12 cellular contexts compared by ENCODE assay signal in the genomic region with DNA sequence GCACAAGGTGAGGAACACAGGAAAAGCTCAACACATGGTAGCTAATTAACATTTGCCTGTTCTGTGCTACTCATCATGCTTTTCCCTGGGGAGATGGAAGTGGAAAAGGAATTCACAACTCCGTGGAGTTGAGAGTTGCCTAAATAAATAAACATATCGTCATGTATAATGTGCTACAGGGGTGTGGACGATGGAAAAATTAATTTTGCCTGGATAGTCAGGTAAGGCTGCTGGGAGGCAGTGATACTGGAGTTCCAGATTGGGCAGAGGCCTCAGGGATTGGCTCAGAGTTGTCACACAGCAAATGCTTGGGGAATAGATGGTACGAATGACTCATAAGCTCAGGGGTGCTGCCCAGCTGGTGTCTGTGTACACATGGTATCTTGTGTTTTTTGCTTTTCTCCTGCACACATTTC. TPM values are rescaled to one million over a fixed set of nuclear protein-coding genes. Genes with fewer than 3 reads are reported as not detected.
A peak's percentile ranks its signal among the peaks of the same experiment; 100 is the strongest.
DNase-seq lines count a peak whose midpoint lies in the region; ATAC-seq and TF ChIP-seq lines count a peak whose summit lies in the region.
"Had no signal": no experiment of that assay in that cellular context is flagged by ENCODE, and none has a peak within 500 bp of the region (broad histone marks: within the 10 kb centered on the region; RNA-seq: fewer than 3 reads in every experiment).

No MANE protein-coding gene starts in this region.

- POLR2A ChIA-PET in activated CD4-positive, alpha-beta memory T cell treated with anti-CD3 and anti-CD28 coated beads for 36 hours (lab: Charles Lee), result no interaction called here

- in situ Hi-C loops in gastrocnemius medialis (cut with MboI; ENCODE audit: low sequenced_read_pairs in 4 of 4), result loop anchor here in 1 of 4 donors (10.0 kb wide), 1 partner anchor 70 kb away; a partner anchor contains a TSS

- DNase-seq in Calu3 (peak; percentile 9), HS-27A (ENCODE audit: low read depth) (peak; percentile 23), amniotic stem cell (lab: John Stamatoyannopoulos, UW) (peak; percentile 13), left lobe of liver (ENCODE audit: low spot score) (peak; percentile 10), SK-N-DZ (ENCODE audit: low spot score) (no peak), gastrocnemius medialis (no peak), DMS79 treated with DMSO at 0.1 percent for 48 hours (lab: John Stamatoyannopoulos, UW) (no peak)
- DNase-seq in activated CD4-positive, alpha-beta memory T cell treated with anti-CD3 and anti-CD28 coated beads for 36 hours, result no peak
- DNase-seq: activated effector memory CD4-positive, alpha-beta T cell treated with anti-CD3 and anti-CD28 coated beads, Interleukin-2, amount 50 U/mL, for 16 hours; DMS153; NCI-H1048; PC-9 had no signal

- peaks cover 22% of the 10 kb centered on the region for H3K27me3 Mint-ChIP-seq in Calu3 (ENCODE audit: unreplicated experiment)
- peaks cover 27% of the 10 kb centered on the region for H3K27me3 Mint-ChIP-seq in activated CD4-positive, alpha-beta memory T cell treated with anti-CD3 and anti-CD28 coated beads for 36 hours

- peaks cover 24% of the 10 kb centered on the region for H3K36me3 Mint-ChIP-seq in Calu3 (ENCODE audit: insufficient read depth, unreplicated experiment)
- no peaks in the 10 kb centered on the region for H3K36me3 Mint-ChIP-seq in activated CD4-positive, alpha-beta memory T cell treated with anti-CD3 and anti-CD28 coated beads for 36 hours

- H3K9me3 ChIP-seq in gastrocnemius medialis, result no peaks in the 10 kb centered on the region

- H3K27ac ChIP-seq in gastrocnemius medialis, result no peak overlapping the region
- H3K27ac ChIP-seq: PC-9 had no signal

- CTCF ChIA-PET in Calu3 (lab: Charles Lee), result interaction anchor here (0.9 to 1.0 kb wide), 2 partner anchors 9 to 47 kb away, joined by 3 to 4 read pairs; no protein-coding TSS in a partner anchor
- CTCF ChIA-PET in activated CD4-positive, alpha-beta memory T cell treated with anti-CD3 and anti-CD28 coated beads for 36 hours (lab: Charles Lee), result interaction anchor here (1.4 kb wide), 1 partner anchor 72 kb away, joined by 3 read pairs; no protein-coding TSS in a partner anchor

- intact Hi-C loops in Calu3 (cut with micrococcal nuclease; ENCODE audit: unreplicated experiment), result no loop called here
- intact Hi-C loops in gastrocnemius medialis (cut with DNase I; ENCODE audit: low total_unique reads), result no loop called here
- intact Hi-C loops in activated CD4-positive, alpha-beta memory T cell treated with anti-CD3 and anti-CD28 coated beads for 36 hours (cut with micrococcal nuclease), result no loop called here

- TF ChIP-seq CTCF in Calu3 (IDR thresholded peaks at IDR 0.05; ENCODE audit: unreplicated experiment) (no peak), gastrocnemius medialis (IDR thresholded peaks at IDR 0.05 in 4 of 5, conservative IDR thresholded peaks at IDR 0.05 in 1 of 5) (no peak)

- peaks cover 8% of the 10 kb centered on the region for H3K4me1 Mint-ChIP-seq in Calu3 (ENCODE audit: low read depth, unreplicated experiment)
- peaks cover 8% of the 10 kb centered on the region for H3K4me1 Mint-ChIP-seq in activated CD4-positive, alpha-beta memory T cell treated with anti-CD3 and anti-CD28 coated beads for 36 hours (ENCODE audit: low read depth)

- H3K4me3 ChIP-seq in gastrocnemius medialis, result no peak overlapping the region
- H3K4me3 ChIP-seq: PC-9 had no signal

- BruUV-seq in Calu3 (replicated peaks; lab: Mats Ljungman, UMichigan), result no TSS peak

- H3K27ac Mint-ChIP-seq in Calu3 (ENCODE audit: unreplicated experiment), result no peak overlapping the region
- no peak overlapping the region for H3K27ac Mint-ChIP-seq in activated CD4-positive, alpha-beta memory T cell treated with anti-CD3 and anti-CD28 coated beads for 36 hours

- H3K4me1 ChIP-seq in gastrocnemius medialis, result peaks cover 3 to 14% of the 10 kb centered on the region in 2 donors

- H3K36me3 ChIP-seq in gastrocnemius medialis, result no peaks in the 10 kb centered on the region

- H3K9me3 Mint-ChIP-seq in Calu3 (ENCODE audit: low read depth, unreplicated experiment), result no peaks in the 10 kb centered on the region
- no peaks in the 10 kb centered on the region for H3K9me3 Mint-ChIP-seq in activated CD4-positive, alpha-beta memory T cell treated with anti-CD3 and anti-CD28 coated beads for 36 hours

- H3K27me3 ChIP-seq in gastrocnemius medialis, result no peaks in the 10 kb centered on the region

- no peak for TF ChIP-seq POLR2A in gastrocnemius medialis (IDR thresholded peaks at IDR 0.05)

- ATAC-seq in left lobe of liver (no peak), gastrocnemius medialis (no peak)

- H3K4me3 Mint-ChIP-seq in Calu3 (ENCODE audit: low read depth, unreplicated experiment), result no peak overlapping the region
- no peak overlapping the region for H3K4me3 Mint-ChIP-seq in activated CD4-positive, alpha-beta memory T cell treated with anti-CD3 and anti-CD28 coated beads for 36 hours

RNA-seq across cellular contexts. Expression of a gene that starts 3.1 kb away (rescaled TPM):
- total RNA-seq in Calu3 (2022) (4.9 and 5.7 TPM in 2 replicates), left lobe of liver (56.2 TPM), gastrocnemius medialis (10 to 100 TPM in 2 of 4 donors, 1 to 10 TPM in 2; 5.8 to 14.0 (median 9.6) TPM)
- 10.0 and 15.6 TPM in 2 replicates for polyA plus RNA-seq in SK-N-DZ (2014; cell fraction: cytosol; rRNA removed)
- 6.2 and 8.6 TPM in 2 replicates for polyA plus RNA-seq in SK-N-DZ (2014; cell fraction: nucleus; rRNA removed)
- total RNA-seq in activated CD4-positive, alpha-beta memory T cell treated with anti-CD3 and anti-CD28 coated beads for 36 hours, result 1 to 10 TPM; 3.9 to 4.1 TPM

RNA-seq across cellular contexts. Expression of a gene that starts 23.8 kb away (rescaled TPM):
- total RNA-seq in Calu3 (2022) (not detected in 2 replicates), left lobe of liver (33.0 TPM), gastrocnemius medialis (under 1 TPM in 2 of 4 donors, not detected in 2; 0.29 to 0.42 TPM)
- polyA plus RNA-seq in SK-N-DZ (2014; cell fraction: cytosol; rRNA removed), result not detected in 2 replicates
- polyA plus RNA-seq in SK-N-DZ (2014; cell fraction: nucleus; rRNA removed), result 1.4 TPM in 1 of 2 replicates, not detected in the other
- not detected for total RNA-seq in activated CD4-positive, alpha-beta memory T cell treated with anti-CD3 and anti-CD28 coated beads for 36 hours
- total RNA-seq: PC-9 had no signal

Comparison
In these comparisons a context has a peak if more than half of its experiments do, and no peak if none do; other contexts are left out.
1. DNase-seq: peak in Calu3 (single experiment), HS-27A (single experiment), amniotic stem cell (single experiment) and left lobe of liver (single experiment); none in SK-N-DZ (single experiment), gastrocnemius medialis (0 of 2), activated CD4-positive, alpha-beta memory T cell treated with anti-CD3 and anti-CD28 coated beads for 36 hours (single experiment) and DMS79 treated with DMSO at 0.1 percent for 48 hours (single experiment).
2. RNA of a gene that starts 23.8 kb away (total RNA-seq): 33.0 TPM in left lobe of liver (single experiment); 0.29 to 0.42 TPM in gastrocnemius medialis, not detected in Calu3 and not detected in activated CD4-positive, alpha-beta memory T cell treated with anti-CD3 and anti-CD28 coated beads for 36 hours; every median in the first group is over 10 times any median in the second.